12 cellular contexts compared by ENCODE assay signal in genomic region chr7:90710466-90710850, GRCh38.
A peak's percentile ranks its signal among the peaks of the same experiment; 100 is the strongest.
DNase-seq lines count a peak whose midpoint lies in the region; ATAC-seq and TF ChIP-seq lines count a peak whose summit lies in the region.
"Had no signal": no experiment of that assay in that cellular context is flagged by ENCODE, and none has a peak within 500 bp of the region (broad histone marks: within the 10 kb centered on the region; RNA-seq: fewer than 3 reads in every experiment).

No MANE protein-coding gene starts in this region.

- peaks cover 13% of the 10 kb centered on the region for H3K4me1 Mint-ChIP-seq in stimulated activated naive CD8-positive, alpha-beta T cell treated with anti-CD3 and anti-CD28 coated beads, Interleukin-15, Interleukin-2, amounts not matched to agents 100 ng/mL and 50 ng/mL, for 24 hours (ENCODE audit: low read depth)
- H3K4me1 Mint-ChIP-seq in stimulated activated naive CD8-positive, alpha-beta T cell treated with anti-CD3 and anti-CD28 coated beads, Interleukin-15, amount 100 ng/mL, for 72 hours: no peaks in the 10 kb centered on the region
- H3K4me1 Mint-ChIP-seq in T-helper 2 cell treated with Interferon-gamma antibody and Interleukin-4, amounts not matched to agents 5 μg/mL and 100 μg/mL, for 36 hours (ENCODE audit: low read depth): no peaks in the 10 kb centered on the region

- WGBS in esophagus muscularis mucosa: 60% methylated on average over 4 of the region's 4 CpGs

- no peaks in the 10 kb centered on the region for H3K27me3 ChIP-seq in esophagus muscularis mucosa

- TF ChIP-seq CTCF in esophagus muscularis mucosa (IDR thresholded peaks at IDR 0.05): no peak

- H3K27ac ChIP-seq in esophagus muscularis mucosa (replicated peaks in 1 of 4): peak overlapping the region in 1 of 4 donors; percentile 49

- H3K4me3 Mint-ChIP-seq in stimulated activated naive CD8-positive, alpha-beta T cell treated with anti-CD3 and anti-CD28 coated beads, Interleukin-15, Interleukin-2, amounts not matched to agents 100 ng/mL and 50 ng/mL, for 24 hours: peak overlapping the region; percentile 70
- no peak overlapping the region for H3K4me3 Mint-ChIP-seq in stimulated activated naive CD8-positive, alpha-beta T cell treated with anti-CD3 and anti-CD28 coated beads, Interleukin-15, amount 100 ng/mL, for 72 hours
- H3K4me3 Mint-ChIP-seq in T-helper 2 cell treated with Interferon-gamma antibody and Interleukin-4, amounts not matched to agents 5 μg/mL and 100 μg/mL, for 36 hours: no peak overlapping the region
- H3K4me3 Mint-ChIP-seq: neural crest cell had no signal

- intact Hi-C loops in esophagus muscularis mucosa (cut with DNase I): no loop called here

- no peak for TF ChIP-seq POLR2A in esophagus muscularis mucosa (IDR thresholded peaks at IDR 0.05; ENCODE audit: low read depth)

- H3K36me3 Mint-ChIP-seq in stimulated activated naive CD8-positive, alpha-beta T cell treated with anti-CD3 and anti-CD28 coated beads, Interleukin-15, Interleukin-2, amounts not matched to agents 100 ng/mL and 50 ng/mL, for 24 hours (ENCODE audit: low read depth): no peaks in the 10 kb centered on the region
- no peaks in the 10 kb centered on the region for H3K36me3 Mint-ChIP-seq in T-helper 2 cell treated with Interferon-gamma antibody and Interleukin-4, amounts not matched to agents 5 μg/mL and 100 μg/mL, for 36 hours (ENCODE audit: low read depth)

- H3K4me1 ChIP-seq in esophagus muscularis mucosa: peaks cover 25 to 37% (median 32%) of the 10 kb centered on the region in 4 donors

- H3K4me3 ChIP-seq in esophagus muscularis mucosa: peak overlapping the region in 3 of 4 donors; percentile 31 to 35 (median 33)

- no peak overlapping the region for H3K27ac Mint-ChIP-seq in stimulated activated naive CD8-positive, alpha-beta T cell treated with anti-CD3 and anti-CD28 coated beads, Interleukin-15, Interleukin-2, amounts not matched to agents 100 ng/mL and 50 ng/mL, for 24 hours
- H3K27ac Mint-ChIP-seq in stimulated activated naive CD8-positive, alpha-beta T cell treated with anti-CD3 and anti-CD28 coated beads, Interleukin-15, amount 100 ng/mL, for 72 hours: no peak overlapping the region
- no peak overlapping the region for H3K27ac Mint-ChIP-seq in T-helper 2 cell treated with Interferon-gamma antibody and Interleukin-4, amounts not matched to agents 5 μg/mL and 100 μg/mL, for 36 hours

- peaks cover 6% of the 10 kb centered on the region for H3K9me3 Mint-ChIP-seq in stimulated activated naive CD8-positive, alpha-beta T cell treated with anti-CD3 and anti-CD28 coated beads, Interleukin-15, Interleukin-2, amounts not matched to agents 100 ng/mL and 50 ng/mL, for 24 hours
- H3K9me3 Mint-ChIP-seq in stimulated activated naive CD8-positive, alpha-beta T cell treated with anti-CD3 and anti-CD28 coated beads, Interleukin-15, amount 100 ng/mL, for 72 hours: no peaks in the 10 kb centered on the region
- H3K9me3 Mint-ChIP-seq in T-helper 2 cell treated with Interferon-gamma antibody and Interleukin-4, amounts not matched to agents 5 μg/mL and 100 μg/mL, for 36 hours: no peaks in the 10 kb centered on the region
- H3K9me3 Mint-ChIP-seq: activated naive CD8-positive, alpha-beta T cell treated with anti-CD3 and anti-CD28 coated beads, Interleukin-2, amount 50 U/mL, for 24 hours; neural crest cell had no signal

- DNase-seq in stimulated activated naive CD8-positive, alpha-beta T cell treated with anti-CD3 and anti-CD28 coated beads, Interleukin-15, amount 100 ng/mL, for 72 hours: no peak
- DNase-seq in esophagus muscularis mucosa (ENCODE audit: extremely low spot score) (no peak), ecto neural progenitor cell (ENCODE audit: low spot score) (no peak)
- DNase-seq in activated naive CD4-positive, alpha-beta T cell treated with anti-CD3 and anti-CD28 coated beads, Interleukin-2, amount 50 U/mL, for 16 hours: no peak
- DNase-seq in activated CD4-positive, alpha-beta T cell treated with anti-CD3 and anti-CD28 coated beads, Interleukin-2, amount 50 U/mL, for 48 hours: no peak
- no peak for DNase-seq in T-helper 2 cell treated with Interferon-gamma antibody and Interleukin-4, amounts not matched to agents 5 μg/mL and 100 μg/mL, for 36 hours (ENCODE audit: low spot score)
- DNase-seq: activated naive CD8-positive, alpha-beta T cell treated with anti-CD3 and anti-CD28 coated beads, Interleukin-2, amount 50 U/mL, for 24 hours; GF-D8; NCI-H774 had no signal

- no peak for TF ChIP-seq EP300 in esophagus muscularis mucosa (IDR thresholded peaks at IDR 0.05)

- no peaks in the 10 kb centered on the region for H3K9me3 ChIP-seq in esophagus muscularis mucosa

- no peaks in the 10 kb centered on the region for H3K27me3 Mint-ChIP-seq in stimulated activated naive CD8-positive, alpha-beta T cell treated with anti-CD3 and anti-CD28 coated beads, Interleukin-15, Interleukin-2, amounts not matched to agents 100 ng/mL and 50 ng/mL, for 24 hours
- no peaks in the 10 kb centered on the region for H3K27me3 Mint-ChIP-seq in stimulated activated naive CD8-positive, alpha-beta T cell treated with anti-CD3 and anti-CD28 coated beads, Interleukin-15, amount 100 ng/mL, for 72 hours
- H3K27me3 Mint-ChIP-seq in T-helper 2 cell treated with Interferon-gamma antibody and Interleukin-4, amounts not matched to agents 5 μg/mL and 100 μg/mL, for 36 hours (ENCODE audit: low read depth): no peaks in the 10 kb centered on the region
- H3K27me3 Mint-ChIP-seq: activated naive CD8-positive, alpha-beta T cell treated with anti-CD3 and anti-CD28 coated beads, Interleukin-2, amount 50 U/mL, for 24 hours had no signal

- ATAC-seq in stimulated activated naive CD8-positive, alpha-beta T cell treated with anti-CD3 and anti-CD28 coated beads, Interleukin-15, amount 100 ng/mL, for 72 hours: no peak
- peak; percentile 10 for ATAC-seq in HG03457 (IDR thresholded peaks at IDR 0.05; ENCODE audit: unreplicated experiment)
- ATAC-seq: activated naive CD8-positive, alpha-beta T cell treated with anti-CD3 and anti-CD28 coated beads, Interleukin-2, amount 50 U/mL, for 24 hours had no signal

- H3K36me3 ChIP-seq in esophagus muscularis mucosa: no peaks in the 10 kb centered on the region
